ENCODE assay signal across 1 cellular context in the genomic region with DNA sequence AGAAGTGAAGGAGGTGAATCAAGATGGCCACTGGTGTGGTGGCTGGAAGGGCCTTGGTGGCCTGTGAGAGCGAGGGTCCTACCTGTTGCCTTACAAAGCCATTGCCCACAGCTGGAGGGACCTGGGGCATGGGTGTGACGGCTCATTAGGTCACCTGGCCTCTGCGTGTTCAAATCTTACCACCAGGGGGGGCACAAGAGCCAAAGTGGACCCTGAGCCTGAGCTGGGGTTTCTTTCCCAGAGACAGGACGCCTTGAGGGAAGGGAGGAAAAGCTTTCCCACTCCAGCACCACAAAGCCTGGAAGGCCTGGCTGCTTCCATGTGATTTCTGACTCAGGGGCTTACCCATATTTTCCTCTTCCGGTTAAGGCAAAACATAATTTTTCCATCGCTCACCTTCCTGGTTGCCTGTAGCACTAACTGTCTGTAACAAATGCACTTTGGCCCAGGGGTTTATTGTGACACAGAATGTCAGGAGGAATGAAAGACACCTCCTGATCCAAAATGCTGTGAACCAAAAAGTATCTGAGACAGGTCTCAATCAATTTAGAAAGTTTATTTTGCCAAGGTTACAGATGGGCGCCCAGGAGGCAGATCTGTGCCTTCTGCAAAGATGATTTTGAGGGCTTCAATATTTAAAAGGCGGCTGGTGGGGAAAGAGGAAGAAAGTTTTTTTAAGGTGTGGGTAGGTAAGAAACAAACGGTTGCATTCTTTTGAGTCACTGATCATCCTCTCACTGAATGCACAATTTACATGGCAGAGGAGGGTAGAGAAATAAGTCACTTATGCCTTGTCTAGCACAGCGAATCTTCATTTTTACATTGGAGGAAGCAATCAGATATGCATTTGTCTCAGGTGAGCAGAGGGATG.
TF ChIP-seq lines count a peak whose summit lies in the region.

No MANE protein-coding gene starts in this region.

TF ChIP-seq in HepG2, 621 proteins besides CTCF, POLR2A, EP300 and RAD21 (continued from another document):
- TF ChIP-seq TBX3 (IDR thresholded peaks at IDR 0.05; ENCODE audit: borderline replicate concordance), result no peak
- TF ChIP-seq ZNF747 (CRISPR knock-in tag; IDR thresholded peaks at IDR 0.05; ENCODE audit: borderline replicate concordance), result no peak
- TF ChIP-seq ATF3 (CRISPR knock-in tag; IDR thresholded peaks at IDR 0.05), result no peak
- TF ChIP-seq, protein P1, sequence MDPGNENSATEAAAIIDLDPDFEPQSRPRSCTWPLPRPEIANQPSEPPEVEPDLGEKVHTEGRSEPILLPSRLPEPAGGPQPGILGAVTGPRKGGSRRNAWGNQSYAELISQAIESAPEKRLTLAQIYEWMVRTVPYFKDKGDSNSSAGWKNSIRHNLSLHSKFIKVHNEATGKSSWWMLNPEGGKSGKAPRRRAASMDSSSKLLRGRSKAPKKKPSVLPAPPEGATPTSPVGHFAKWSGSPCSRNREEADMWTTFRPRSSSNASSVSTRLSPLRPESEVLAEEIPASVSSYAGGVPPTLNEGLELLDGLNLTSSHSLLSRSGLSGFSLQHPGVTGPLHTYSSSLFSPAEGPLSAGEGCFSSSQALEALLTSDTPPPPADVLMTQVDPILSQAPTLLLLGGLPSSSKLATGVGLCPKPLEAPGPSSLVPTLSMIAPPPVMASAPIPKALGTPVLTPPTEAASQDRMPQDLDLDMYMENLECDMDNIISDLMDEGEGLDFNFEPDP (CRISPR knock-in tag; conservative IDR thresholded peaks at IDR 0.05), result no peak
- TF ChIP-seq ZNF496 (CRISPR knock-in tag; IDR thresholded peaks at IDR 0.05; ENCODE audit: insufficient replicate concordance), result no peak
- TF ChIP-seq ZNF205 (CRISPR knock-in tag; IDR thresholded peaks at IDR 0.05), result no peak
- no peak for TF ChIP-seq KDM5A (IDR thresholded peaks at IDR 0.05; ENCODE audit: borderline replicate concordance, low read length)
- peak; percentile 41; the same call in 1 of the 3 replicates for TF ChIP-seq MXI1 (IDR thresholded peaks at IDR 0.05; ENCODE audit: borderline replicate concordance, low read depth, low read length)
- TF ChIP-seq ZFP90 (CRISPR knock-in tag; IDR thresholded peaks at IDR 0.05; ENCODE audit: borderline replicate concordance), result no peak
- no peak for TF ChIP-seq NAIF1 (CRISPR knock-in tag; IDR thresholded peaks at IDR 0.05; ENCODE audit: borderline replicate concordance)
- no peak for TF ChIP-seq KDM6A (CRISPR knock-in tag; IDR thresholded peaks at IDR 0.05; ENCODE audit: low read depth)
- no peak for TF ChIP-seq ZNF674 (CRISPR knock-in tag; IDR thresholded peaks at IDR 0.05; ENCODE audit: low read depth)
- TF ChIP-seq ZNF350 (CRISPR knock-in tag; IDR thresholded peaks at IDR 0.05; ENCODE audit: borderline replicate concordance, low read depth), result peak; percentile 52
- TF ChIP-seq BCL3 (CRISPR knock-in tag; IDR thresholded peaks at IDR 0.05), result no peak
- no peak for TF ChIP-seq NFRKB (IDR thresholded peaks at IDR 0.05)
- peak; percentile 13; the same call in 1 of the 2 replicates for TF ChIP-seq KAT8 (CRISPR knock-in tag; IDR thresholded peaks at IDR 0.05)
- TF ChIP-seq, protein P2, sequence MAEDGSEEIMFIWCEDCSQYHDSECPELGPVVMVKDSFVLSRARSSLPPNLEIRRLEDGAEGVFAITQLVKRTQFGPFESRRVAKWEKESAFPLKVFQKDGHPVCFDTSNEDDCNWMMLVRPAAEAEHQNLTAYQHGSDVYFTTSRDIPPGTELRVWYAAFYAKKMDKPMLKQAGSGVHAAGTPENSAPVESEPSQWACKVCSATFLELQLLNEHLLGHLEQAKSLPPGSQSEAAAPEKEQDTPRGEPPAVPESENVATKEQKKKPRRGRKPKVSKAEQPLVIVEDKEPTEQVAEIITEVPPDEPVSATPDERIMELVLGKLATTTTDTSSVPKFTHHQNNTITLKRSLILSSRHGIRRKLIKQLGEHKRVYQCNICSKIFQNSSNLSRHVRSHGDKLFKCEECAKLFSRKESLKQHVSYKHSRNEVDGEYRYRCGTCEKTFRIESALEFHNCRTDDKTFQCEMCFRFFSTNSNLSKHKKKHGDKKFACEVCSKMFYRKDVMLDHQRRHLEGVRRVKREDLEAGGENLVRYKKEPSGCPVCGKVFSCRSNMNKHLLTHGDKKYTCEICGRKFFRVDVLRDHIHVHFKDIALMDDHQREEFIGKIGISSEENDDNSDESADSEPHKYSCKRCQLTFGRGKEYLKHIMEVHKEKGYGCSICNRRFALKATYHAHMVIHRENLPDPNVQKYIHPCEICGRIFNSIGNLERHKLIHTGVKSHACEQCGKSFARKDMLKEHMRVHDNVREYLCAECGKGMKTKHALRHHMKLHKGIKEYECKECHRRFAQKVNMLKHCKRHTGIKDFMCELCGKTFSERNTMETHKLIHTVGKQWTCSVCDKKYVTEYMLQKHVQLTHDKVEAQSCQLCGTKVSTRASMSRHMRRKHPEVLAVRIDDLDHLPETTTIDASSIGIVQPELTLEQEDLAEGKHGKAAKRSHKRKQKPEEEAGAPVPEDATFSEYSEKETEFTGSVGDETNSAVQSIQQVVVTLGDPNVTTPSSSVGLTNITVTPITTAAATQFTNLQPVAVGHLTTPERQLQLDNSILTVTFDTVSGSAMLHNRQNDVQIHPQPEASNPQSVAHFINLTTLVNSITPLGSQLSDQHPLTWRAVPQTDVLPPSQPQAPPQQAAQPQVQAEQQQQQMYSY (CRISPR knock-in tag; IDR thresholded peaks at IDR 0.05), result no peak
- TF ChIP-seq, protein P3, sequence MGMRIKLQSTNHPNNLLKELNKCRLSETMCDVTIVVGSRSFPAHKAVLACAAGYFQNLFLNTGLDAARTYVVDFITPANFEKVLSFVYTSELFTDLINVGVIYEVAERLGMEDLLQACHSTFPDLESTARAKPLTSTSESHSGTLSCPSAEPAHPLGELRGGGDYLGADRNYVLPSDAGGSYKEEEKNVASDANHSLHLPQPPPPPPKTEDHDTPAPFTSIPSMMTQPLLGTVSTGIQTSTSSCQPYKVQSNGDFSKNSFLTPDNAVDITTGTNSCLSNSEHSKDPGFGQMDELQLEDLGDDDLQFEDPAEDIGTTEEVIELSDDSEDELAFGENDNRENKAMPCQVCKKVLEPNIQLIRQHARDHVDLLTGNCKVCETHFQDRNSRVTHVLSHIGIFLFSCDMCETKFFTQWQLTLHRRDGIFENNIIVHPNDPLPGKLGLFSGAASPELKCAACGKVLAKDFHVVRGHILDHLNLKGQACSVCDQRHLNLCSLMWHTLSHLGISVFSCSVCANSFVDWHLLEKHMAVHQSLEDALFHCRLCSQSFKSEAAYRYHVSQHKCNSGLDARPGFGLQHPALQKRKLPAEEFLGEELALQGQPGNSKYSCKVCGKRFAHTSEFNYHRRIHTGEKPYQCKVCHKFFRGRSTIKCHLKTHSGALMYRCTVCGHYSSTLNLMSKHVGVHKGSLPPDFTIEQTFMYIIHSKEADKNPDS (CRISPR knock-in tag; IDR thresholded peaks at IDR 0.05), result no peak
- TF ChIP-seq ZSCAN25 (CRISPR knock-in tag; IDR thresholded peaks at IDR 0.05), result no peak
- TF ChIP-seq ZNF776 (CRISPR knock-in tag; IDR thresholded peaks at IDR 0.05), result no peak
- TF ChIP-seq YEATS2 (CRISPR knock-in tag; IDR thresholded peaks at IDR 0.05; ENCODE audit: borderline replicate concordance), result no peak
- no peak for TF ChIP-seq ZNF598 (CRISPR knock-in tag; IDR thresholded peaks at IDR 0.05; ENCODE audit: borderline replicate concordance)
- TF ChIP-seq ZNF343 (CRISPR knock-in tag; IDR thresholded peaks at IDR 0.05), result no peak
- TF ChIP-seq ZFP62 (CRISPR knock-in tag; IDR thresholded peaks at IDR 0.05), result no peak
- no peak for TF ChIP-seq FUBP1 (CRISPR knock-in tag; IDR thresholded peaks at IDR 0.05; ENCODE audit: borderline replicate concordance)
- TF ChIP-seq ZNF367 (CRISPR knock-in tag; IDR thresholded peaks at IDR 0.05; ENCODE audit: borderline replicate concordance), result no peak
- TF ChIP-seq ZBTB20 (CRISPR knock-in tag; IDR thresholded peaks at IDR 0.05; ENCODE audit: borderline replicate concordance, low read depth), result no peak
- TF ChIP-seq ZNF530 (CRISPR knock-in tag; IDR thresholded peaks at IDR 0.05; ENCODE audit: low read depth), result no peak
- no peak for TF ChIP-seq ZNF484 (CRISPR knock-in tag; IDR thresholded peaks at IDR 0.05; ENCODE audit: borderline replicate concordance, low read depth)
- TF ChIP-seq ZNF768 (CRISPR knock-in tag; IDR thresholded peaks at IDR 0.05), result no peak
- no peak for TF ChIP-seq IKZF4 (CRISPR knock-in tag; IDR thresholded peaks at IDR 0.05; ENCODE audit: borderline replicate concordance, low read depth, not compliant biosample characterization)
- TF ChIP-seq SMARCE1 (IDR thresholded peaks at IDR 0.05; ENCODE audit: borderline replicate concordance), result no peak
- TF ChIP-seq, protein P4, sequence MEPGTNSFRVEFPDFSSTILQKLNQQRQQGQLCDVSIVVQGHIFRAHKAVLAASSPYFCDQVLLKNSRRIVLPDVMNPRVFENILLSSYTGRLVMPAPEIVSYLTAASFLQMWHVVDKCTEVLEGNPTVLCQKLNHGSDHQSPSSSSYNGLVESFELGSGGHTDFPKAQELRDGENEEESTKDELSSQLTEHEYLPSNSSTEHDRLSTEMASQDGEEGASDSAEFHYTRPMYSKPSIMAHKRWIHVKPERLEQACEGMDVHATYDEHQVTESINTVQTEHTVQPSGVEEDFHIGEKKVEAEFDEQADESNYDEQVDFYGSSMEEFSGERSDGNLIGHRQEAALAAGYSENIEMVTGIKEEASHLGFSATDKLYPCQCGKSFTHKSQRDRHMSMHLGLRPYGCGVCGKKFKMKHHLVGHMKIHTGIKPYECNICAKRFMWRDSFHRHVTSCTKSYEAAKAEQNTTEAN (CRISPR knock-in tag; conservative IDR thresholded peaks at IDR 0.05), result no peak
- no peak for TF ChIP-seq AGO1 (IDR thresholded peaks at IDR 0.05; ENCODE audit: low read depth, low read length, poor library complexity, severe bottlenecking)
- TF ChIP-seq NFYC (CRISPR knock-in tag; IDR thresholded peaks at IDR 0.05), result no peak
- TF ChIP-seq CHD2 (IDR thresholded peaks at IDR 0.05; ENCODE audit: low read depth, low read length), result no peak
- TF ChIP-seq POLR2AphosphoS5 (IDR thresholded peaks at IDR 0.05; ENCODE audit: low read depth, low read length), result no peak
- no peak for TF ChIP-seq FOXA1 (IDR thresholded peaks at IDR 0.05)
- TF ChIP-seq FOXA1 (CRISPR knock-in tag; IDR thresholded peaks at IDR 0.05), result no peak
